In genomic region chr17:50100480-50100883, GRCh38 we compare ENCODE assay signal across 16 cellular contexts. TPM values are rescaled to one million over a fixed set of nuclear protein-coding genes. Genes with fewer than 3 reads are reported as not detected.
DNase-seq lines count a peak whose midpoint lies in the region; ATAC-seq, FAIRE-seq and TF ChIP-seq lines count a peak whose summit lies in the region.
"Had no signal": no experiment of that assay in that cellular context is flagged by ENCODE, and none has a peak within 500 bp of the region (broad histone marks: within the 10 kb centered on the region; RNA-seq: fewer than 3 reads in every experiment).

No MANE protein-coding gene starts in this region.

- ATAC-seq in HG03135 (IDR thresholded peaks at IDR 0.05; ENCODE audit: unreplicated experiment) = no peak
- ATAC-seq: activated CD8-positive, alpha-beta T cell treated with anti-CD3 and anti-CD28 coated beads for 36 hours had no signal

- FAIRE-seq in frontal cortex (lab: Jason Lieb, UNC) = no peak
- FAIRE-seq: urothelium cell line had no signal

- WGBS in sigmoid colon, 2 donors = 22 to 62% methylated on average over 5 of the region's 5 CpGs

- no peaks in the 10 kb centered on the region for H3K9me3 Mint-ChIP-seq in Calu3 (ENCODE audit: low read depth, unreplicated experiment)
- H3K9me3 Mint-ChIP-seq: activated CD8-positive, alpha-beta T cell treated with anti-CD3 and anti-CD28 coated beads for 36 hours; activated naive CD4-positive, alpha-beta T cell treated with anti-CD3 and anti-CD28 coated beads, Interleukin-2, amount 10 ng/mL, durations not matched to agents 7 days and 5 days; T-helper 2 cell treated with Interferon-gamma antibody and Interleukin-4, amounts not matched to agents 5 μg/mL and 100 μg/mL, for 36 hours had no signal

- TF ChIP-seq POLR2A in sigmoid colon (IDR thresholded peaks at IDR 0.05) = no peak

- H3K27me3 ChIP-seq in adipocyte (replicated peaks; ENCODE audit: control insufficient read depth, insufficient read depth, low read length) (no peaks in the 10 kb centered on the region), iPS-20b (ENCODE audit: insufficient read depth, low read length) (no peaks in the 10 kb centered on the region), sigmoid colon (no peaks in the 10 kb centered on the region)

- peaks cover 57% of the 10 kb centered on the region for H3K4me1 Mint-ChIP-seq in Calu3 (ENCODE audit: low read depth, unreplicated experiment)

- H3K36me3 Mint-ChIP-seq in Calu3 (ENCODE audit: insufficient read depth, unreplicated experiment) = peaks cover 38% of the 10 kb centered on the region

- H3K36me3 ChIP-seq in adipocyte (ENCODE audit: control insufficient read depth, insufficient read depth, low read length, severe bottlenecking) (peaks cover 19% of the 10 kb centered on the region), iPS-20b (ENCODE audit: insufficient read depth, low read depth, low read length) (peaks cover 4% of the 10 kb centered on the region; the same call in 1 of the 2 replicates), sigmoid colon (peaks cover 14 to 36% (median 30%) of the 10 kb centered on the region in 4 donors)

- DNase-seq in Calu3 (no peak), adipocyte (ENCODE audit: low read depth) (no peak), sigmoid colon (no peak), frontal cortex (ENCODE audit: low spot score in 2 of 2) (no peak), SKM-1 treated with dmso at 0.1 percent for 144 hours (lab: John Stamatoyannopoulos, UW; ENCODE audit: unreplicated experiment) (no peak)
- no peak for DNase-seq in activated CD8-positive, alpha-beta memory T cell treated with anti-CD3 and anti-CD28 coated beads for 24 hours
- DNase-seq: activated CD8-positive, alpha-beta T cell treated with anti-CD3 and anti-CD28 coated beads for 36 hours; activated naive CD4-positive, alpha-beta T cell treated with anti-CD3 and anti-CD28 coated beads, Interleukin-2, amount 10 ng/mL, durations not matched to agents 7 days and 5 days; glutamatergic neuron; midbrain; NCI-H2081 treated with DMSO at 0.1 percent for 48 hours had no signal

- H3K27ac ChIP-seq in iPS-20b (ENCODE audit: low read length) = no peak overlapping the region
- H3K27ac ChIP-seq in sigmoid colon = peak overlapping the region; percentile 69 to 88 (median 78)

- CTCF ChIA-PET in Calu3 (lab: Charles Lee) = interaction anchor here (0.8 to 1.2 kb wide), 2 partner anchors 13 to 17 kb away, joined by 3 read pairs; no protein-coding TSS in a partner anchor

- H3K9me3 ChIP-seq in adipocyte (ENCODE audit: control insufficient read depth, low read length) (no peaks in the 10 kb centered on the region), iPS-20b (ENCODE audit: insufficient read depth, low read depth, low read length) (no peaks in the 10 kb centered on the region), sigmoid colon (no peaks in the 10 kb centered on the region)

- no peak overlapping the region for H3K27ac Mint-ChIP-seq in Calu3 (ENCODE audit: unreplicated experiment)
- H3K27ac Mint-ChIP-seq: activated CD8-positive, alpha-beta T cell treated with anti-CD3 and anti-CD28 coated beads for 36 hours; activated naive CD4-positive, alpha-beta T cell treated with anti-CD3 and anti-CD28 coated beads, Interleukin-2, amount 10 ng/mL, durations not matched to agents 7 days and 5 days; B cell; T-helper 2 cell treated with Interferon-gamma antibody and Interleukin-4, amounts not matched to agents 5 μg/mL and 100 μg/mL, for 36 hours had no signal

- intact Hi-C loops in Calu3 (cut with micrococcal nuclease; ENCODE audit: unreplicated experiment) (no loop called here), sigmoid colon (cut with DNase I) (no loop called here)

- H3K4me3 ChIP-seq in adipocyte (ENCODE audit: low read length) (no peak overlapping the region), iPS-20b (ENCODE audit: low read length) (0 out of 2 replicates have a peak overlapping the region, but pooled peaks have one; percentile 25), sigmoid colon (no peak overlapping the region)

- peak overlapping the region; percentile 82 for H3K9ac ChIP-seq in adipocyte (ENCODE audit: low read length)
- H3K9ac ChIP-seq in iPS-20b (ENCODE audit: low read depth, low read length) = no peak overlapping the region; the same call in 1 of the 2 replicates

- TF ChIP-seq CTCF in Calu3 (IDR thresholded peaks at IDR 0.05; ENCODE audit: unreplicated experiment) = no peak
- TF ChIP-seq CTCF in sigmoid colon (IDR thresholded peaks at IDR 0.05) = no peak

- no peak for TF ChIP-seq EP300 in sigmoid colon (IDR thresholded peaks at IDR 0.05)

- H3K4me3 Mint-ChIP-seq in Calu3 (ENCODE audit: low read depth, unreplicated experiment) = peak overlapping the region; percentile 26
- H3K4me3 Mint-ChIP-seq: activated CD8-positive, alpha-beta T cell treated with anti-CD3 and anti-CD28 coated beads for 36 hours; activated naive CD4-positive, alpha-beta T cell treated with anti-CD3 and anti-CD28 coated beads, Interleukin-2, amount 10 ng/mL, durations not matched to agents 7 days and 5 days; B cell; T-helper 2 cell treated with Interferon-gamma antibody and Interleukin-4, amounts not matched to agents 5 μg/mL and 100 μg/mL, for 36 hours had no signal

- no TSS peak for BruUV-seq in Calu3 (replicated peaks; lab: Mats Ljungman, UMichigan)

- no peaks in the 10 kb centered on the region for H3K27me3 Mint-ChIP-seq in Calu3 (ENCODE audit: unreplicated experiment)
- H3K27me3 Mint-ChIP-seq: activated CD8-positive, alpha-beta T cell treated with anti-CD3 and anti-CD28 coated beads for 36 hours; activated naive CD4-positive, alpha-beta T cell treated with anti-CD3 and anti-CD28 coated beads, Interleukin-2, amount 10 ng/mL, durations not matched to agents 7 days and 5 days; B cell had no signal

- H3K4me1 ChIP-seq in adipocyte (ENCODE audit: control insufficient read depth, insufficient read depth, low read length) = peaks cover 69% of the 10 kb centered on the region
- H3K4me1 ChIP-seq in iPS-20b (ENCODE audit: insufficient read depth, low read length) = peaks cover 17% of the 10 kb centered on the region; the same call in 1 of the 2 replicates
- peaks cover 0 to 67% (median 57%) of the 10 kb centered on the region in 4 donors for H3K4me1 ChIP-seq in sigmoid colon

RNA-seq across cellular contexts. Expression of gene PDK2, which starts 5.3 kb away (rescaled TPM):
- total RNA-seq in Calu3 (2022) = 29.5 and 39.1 TPM in 2 replicates
- total RNA-seq in sigmoid colon = 10 to 100 TPM; 40.3 to 82.8 (median 45.7) TPM
- polyA plus RNA-seq in sigmoid colon = 10 to 100 TPM; 23.1 to 56.5 (median 43.9) TPM
- total RNA-seq in frontal cortex = 11.8 TPM

RNA-seq across cellular contexts. Expression of gene SAMD14, which starts 29.5 kb away (rescaled TPM):
- total RNA-seq in Calu3 (2022) = not detected in 2 replicates
- total RNA-seq in sigmoid colon = 1 to 10 TPM in 1 of 4 donors, under 1 TPM in 3; 0.16 to 2.5 (median 0.63) TPM
- polyA plus RNA-seq in sigmoid colon = 1 to 10 TPM in 2 of 3 donors, under 1 TPM in 1; 0.92 to 1.3 (median 1.2) TPM
- total RNA-seq in frontal cortex = 21.2 TPM

RNA-seq across cellular contexts. Expression of gene ITGA3, which starts 44.6 kb away (rescaled TPM):
- total RNA-seq in Calu3 (2022) = 539 and 709 TPM in 2 replicates
- 10 to 100 TPM; 19.9 to 54.0 (median 39.5) TPM for total RNA-seq in sigmoid colon
- 10 to 100 TPM; 15.6 to 85.1 (median 17.1) TPM for polyA plus RNA-seq in sigmoid colon
- total RNA-seq in frontal cortex = 20.0 TPM

RNA-seq across cellular contexts. Expression of gene PPP1R9B, which starts 50.0 kb away (rescaled TPM):
- total RNA-seq in Calu3 (2022) = 74.3 and 89.7 TPM in 2 replicates
- total RNA-seq in sigmoid colon = 10 to 100 TPM; 15.3 to 18.8 (median 16.8) TPM
- 10 to 100 TPM in 2 of 3 donors, 1 to 10 TPM in 1; 9.0 to 38.7 (median 10.9) TPM for polyA plus RNA-seq in sigmoid colon
- total RNA-seq in frontal cortex = 68.9 TPM
